In genomic region chr20:61764471-61765020, GRCh38 we compare ENCODE assay signal across 17 cellular contexts.
"Had no signal": no experiment of that assay in that cellular context is flagged by ENCODE, and none has a peak within 500 bp of the region (broad histone marks: within the 10 kb centered on the region; RNA-seq: fewer than 3 reads in every experiment).

No MANE protein-coding gene starts in this region.

- H3K27ac ChIP-seq: coronary artery, hepatocyte, ovary, tibial nerve, upper lobe of right lung, vagina had no signal

- H3K4me1 Mint-ChIP-seq: naive B cell, nephron had no signal

- H3K27ac Mint-ChIP-seq: naive B cell, nephron, progenitor cell of endocrine pancreas had no signal

- H3K27me3 ChIP-seq: ovary, tibial nerve, vagina had no signal

- H3K9me3 ChIP-seq: ovary, tibial nerve, upper lobe of right lung, vagina had no signal

- ATAC-seq: left cardiac atrium; left ventricle myocardium superior; right cardiac atrium; stimulated activated naive CD8-positive, alpha-beta T cell treated with anti-CD3 and anti-CD28 coated beads, Interleukin-15, Interleukin-2, amounts not matched to agents 100 U/mL and 50 U/mL, for 24 hours; upper lobe of right lung had no signal

- H3K36me3 Mint-ChIP-seq: naive B cell had no signal

- H3K4me3 ChIP-seq: coronary artery, hepatocyte, ovary, tibial nerve, upper lobe of right lung, vagina had no signal

- H3K4me3 Mint-ChIP-seq: naive B cell, nephron had no signal

- DNase-seq: effector CD4-positive, alpha-beta T cell; foreskin melanocyte; kidney; left cardiac atrium; left ventricle myocardium superior; mesendoderm; naive B cell; ovary; right cardiac atrium; stimulated activated naive CD8-positive, alpha-beta T cell treated with anti-CD3 and anti-CD28 coated beads, Interleukin-15, Interleukin-2, amounts not matched to agents 100 U/mL and 50 U/mL, for 24 hours; upper lobe of right lung had no signal

- H3K79me2 ChIP-seq: hepatocyte had no signal

- H3K4me2 ChIP-seq: hepatocyte had no signal

- H3K9me3 Mint-ChIP-seq: nephron had no signal

- H2AFZ ChIP-seq: hepatocyte had no signal

- H3K36me3 ChIP-seq: ovary, tibial nerve, upper lobe of right lung, vagina had no signal

- H3K4me1 ChIP-seq: tibial nerve, upper lobe of right lung, vagina had no signal
